In genomic region chr6:3848925-3849605, GRCh38 we compare ENCODE assay signal across 8 cellular contexts. TPM values are rescaled to one million over a fixed set of nuclear protein-coding genes. Genes with fewer than 3 reads are reported as not detected.
DNase-seq lines count a peak whose midpoint lies in the region; TF ChIP-seq lines count a peak whose summit lies in the region.

Gene FAM50B (plus strand): TSS chr6:3849373. CDS start chr6:3849812, 439 bp downstream.

- H3K9ac ChIP-seq in mammary epithelial cell (ENCODE audit: insufficient read depth, low read length) (peak within 1 kb of the TSS; percentile 56), smooth muscle cell (ENCODE audit: low read depth) (peak within 1 kb of the TSS; percentile 27)

- H4K20me1 ChIP-seq in mammary epithelial cell (ENCODE audit: insufficient read depth, low read length) (no peaks in the 10 kb centered on the region), smooth muscle cell (ENCODE audit: low read depth) (no peaks in the 10 kb centered on the region)

- CTCF ChIA-PET in mammary epithelial cell (lab: Charles Lee; ENCODE audit: low non-redundant PET) = interaction anchor here (0.5 to 1.1 kb wide), 14 partner anchors 12 to 709 kb away, joined by 3 to 17 read pairs (median 5); no protein-coding TSS in a partner anchor

- H2AFZ ChIP-seq in mammary epithelial cell (ENCODE audit: low read depth, low read length) = peak within 1 kb of the TSS; percentile 88
- peak within 1 kb of the TSS; percentile 90 for H2AFZ ChIP-seq in smooth muscle cell (ENCODE audit: low read depth)

- H3K9me3 ChIP-seq in mammary epithelial cell (replicated peaks; ENCODE audit: insufficient read depth, low read length) (no peaks in the 10 kb centered on the region), smooth muscle cell (replicated peaks; ENCODE audit: low read depth) (no peaks in the 10 kb centered on the region)

- H3K36me3 ChIP-seq in mammary epithelial cell (ENCODE audit: insufficient read depth, low read length) (no peaks in the 10 kb centered on the region), smooth muscle cell (ENCODE audit: low read depth) (no peaks in the 10 kb centered on the region)

- peak within 1 kb of the TSS; percentile 83 for H3K4me2 ChIP-seq in mammary epithelial cell (ENCODE audit: insufficient read depth, low read depth, low read length)
- H3K4me2 ChIP-seq in smooth muscle cell = peak within 1 kb of the TSS; percentile 83

- no peaks in the 10 kb centered on the region for H3F3A ChIP-seq in smooth muscle cell (ENCODE audit: low read depth)

- no peaks in the 10 kb centered on the region for H3K79me2 ChIP-seq in mammary epithelial cell (ENCODE audit: insufficient read depth, low read length)
- H3K79me2 ChIP-seq in smooth muscle cell (ENCODE audit: low read depth) = no peaks in the 10 kb centered on the region

- H3K4me3 ChIP-seq in HFF-Myc (replicated peaks; ENCODE audit: low read depth, low read length) (peak within 1 kb of the TSS; percentile 54), WI38 (ENCODE audit: low read depth, low read length) (peak within 1 kb of the TSS; percentile 55), mammary epithelial cell (replicated peaks in 1 of 3; ENCODE audit: insufficient read depth in 1 of 3, low read depth in 2 of 3, low read length in 3 of 3) (peak within 1 kb of the TSS; percentile 44 to 62 (median 59)), smooth muscle cell (peak within 1 kb of the TSS; percentile 48)

- DNase-seq in GM10266 (ENCODE audit: extremely low spot score) (peak; percentile 90), HFF-Myc (ENCODE audit: extremely low read depth, low read depth) (no peak), NCI-H1436 (lab: John Stamatoyannopoulos, UW) (peak; percentile 79), mammary epithelial cell (peak; percentile 81), iPS-NIHi11 (ENCODE audit: low spot score) (peak; percentile 96), smooth muscle cell (lab: John Stamatoyannopoulos, UW; ENCODE audit: unreplicated experiment) (peak; percentile 85), SIG-M5 (lab: John Stamatoyannopoulos, UW) (no peak)

- H3K27me3 ChIP-seq in mammary epithelial cell (ENCODE audit: insufficient read depth, low read length) (no peaks in the 10 kb centered on the region), smooth muscle cell (ENCODE audit: low read depth) (no peaks in the 10 kb centered on the region)

- H3K27ac ChIP-seq in mammary epithelial cell (ENCODE audit: insufficient read depth, low read depth, low read length) (peak within 1 kb of the TSS; percentile 87), smooth muscle cell (ENCODE audit: low read depth) (peak within 1 kb of the TSS; percentile 61)

- intact Hi-C loops in mammary epithelial cell (cut with micrococcal nuclease) = loop anchor here (1.0 to 5.0 kb wide), 9 partner anchors 23 to 572 kb away; no protein-coding TSS in a partner anchor

- WGBS in mammary epithelial cell (ENCODE audit: low coverage, missing lambda C conversion rate) = 38% methylated on average over 16 of the region's 49 CpGs
- 22% methylated on average over 38 of the region's 49 CpGs for WGBS in smooth muscle cell (ENCODE audit: low lambda C conversion rate)

- dilution Hi-C loops in mammary epithelial cell (cut with HindIII; ENCODE audit: low sequenced_read_pairs) = no loop called here

- H3K4me1 ChIP-seq in mammary epithelial cell (ENCODE audit: insufficient read depth, low read length) (peaks cover 12% of the 10 kb centered on the region), smooth muscle cell (ENCODE audit: low read depth) (peaks cover 4% of the 10 kb centered on the region)

- in situ Hi-C loops in mammary epithelial cell (cut with MboI; ENCODE audit: low sequenced_read_pairs in 2 of 2) = no loop called here

- BruUV-seq in mammary epithelial cell (replicated peaks; lab: Mats Ljungman, UMichigan) = no TSS peak

- TF ChIP-seq CTCF in GM10266 (IDR thresholded peaks at IDR 0.05; ENCODE audit: control insufficient read depth, insufficient read depth, low read depth, missing control alignments) (peak; percentile 83), HFF-Myc (IDR thresholded peaks at IDR 0.05; ENCODE audit: low read depth, low read length, missing control alignments) (peak; percentile 90), WI38 (IDR thresholded peaks at IDR 0.05; ENCODE audit: low read depth, low read length) (peak; percentile 81), mammary epithelial cell (conservative IDR thresholded peaks at IDR 0.05 in 1 of 2, IDR thresholded peaks at IDR 0.05 in 1 of 2; ENCODE audit: extremely low read depth in 1 of 2, insufficient read depth in 1 of 2, low read depth in 1 of 2, low read length in 2 of 2) (peak; percentile 48 to 91), smooth muscle cell (IDR thresholded peaks at IDR 0.05; ENCODE audit: borderline replicate concordance, insufficient read depth, poor library complexity, severe bottlenecking) (peak; percentile 99)

RNA-seq across cellular contexts. Expression of gene FAM50B, which starts in this region (rescaled TPM):
- 1 to 10 TPM; 4.4 to 7.3 TPM for total RNA-seq in mammary epithelial cell
- polyA plus RNA-seq in mammary epithelial cell = 6.6 TPM
- 0.52 TPM for polyA minus RNA-seq in mammary epithelial cell
- total RNA-seq in smooth muscle cell = 2.2 and 6.3 TPM in 2 replicates
- polyA plus RNA-seq in smooth muscle cell = 3.1 and 4.3 TPM in 2 replicates

Comparison
In these comparisons a context has a peak if more than half of its experiments do, and no peak if none do; other contexts are left out.
1. DNase-seq: peak in GM10266 (single experiment), NCI-H1436 (single experiment), mammary epithelial cell (single experiment), iPS-NIHi11 (single experiment) and smooth muscle cell (single experiment); none in HFF-Myc (single experiment) and SIG-M5 (single experiment).
2. Peak in every context shown above with its lines, with median percentiles within 50 percentile points of each other: CTCF ChIP-seq and H3K4me3 ChIP-seq.